ENCODE assay signal across 12 cellular contexts in genomic region chr2:229408982-229409381, GRCh38.
DNase-seq lines count a peak whose midpoint lies in the region; ATAC-seq and TF ChIP-seq lines count a peak whose summit lies in the region.
"Had no signal": no experiment of that assay in that cellular context is flagged by ENCODE, and none has a peak within 500 bp of the region (broad histone marks: within the 10 kb centered on the region; RNA-seq: fewer than 3 reads in every experiment).

No MANE protein-coding gene starts in this region.

- H3K27ac Mint-ChIP-seq in endothelial cell (ENCODE audit: unreplicated experiment): peak overlapping the region; percentile 7

- DNase-seq in MV-4-11 (lab: John Stamatoyannopoulos, UW): peak; percentile 50
- DNase-seq in endothelial cell (ENCODE audit: low spot score): no peak
- no peak for DNase-seq in prostate gland (ENCODE audit: low spot score)
- DNase-seq in DMS153 (lab: John Stamatoyannopoulos, UW): no peak
- DNase-seq in activated CD8-positive, alpha-beta memory T cell treated with anti-CD3 and anti-CD28 coated beads, Interleukin-2, amount 50 U/mL, for 48 hours: no peak
- DNase-seq in HuH-7.5 (ENCODE audit: low spot score): no peak
- DNase-seq: activated T-cell treated with anti-CD3 and anti-CD28 coated beads, Interleukin-2, amount 50 U/mL, for 48 hours; GDM1; naive B cell had no signal

- no peak for TF ChIP-seq CTCF in endothelial cell (IDR thresholded peaks at IDR 0.05; ENCODE audit: unreplicated experiment)
- TF ChIP-seq CTCF in prostate gland (IDR thresholded peaks at IDR 0.05): no peak

- H3K4me3 Mint-ChIP-seq in endothelial cell (ENCODE audit: unreplicated experiment): no peak overlapping the region
- H3K4me3 Mint-ChIP-seq: naive B cell had no signal

- H3K36me3 ChIP-seq in ACC112 (ENCODE audit: insufficient read depth, low read length) (no peaks in the 10 kb centered on the region), prostate gland (no peaks in the 10 kb centered on the region)
- H3K36me3 ChIP-seq: BLaER1 had no signal

- H2AFZ ChIP-seq in ACC112 (ENCODE audit: low read length, unreplicated experiment): no peak overlapping the region

- H3K27me3 ChIP-seq in ACC112 (ENCODE audit: insufficient read depth, low read length) (no peaks in the 10 kb centered on the region), prostate gland (replicated peaks; ENCODE audit: insufficient read depth) (no peaks in the 10 kb centered on the region)
- H3K27me3 ChIP-seq: BLaER1 had no signal

- peaks cover 2% of the 10 kb centered on the region for H3K27me3 Mint-ChIP-seq in endothelial cell (ENCODE audit: unreplicated experiment)

- H3K9me3 ChIP-seq in prostate gland: no peaks in the 10 kb centered on the region
- H3K9me3 ChIP-seq: BLaER1 had no signal

- H3K79me2 ChIP-seq in ACC112 (ENCODE audit: control insufficient read depth, insufficient read depth, low read length, unreplicated experiment): no peaks in the 10 kb centered on the region

- H3K27ac ChIP-seq in ACC112 (ENCODE audit: low read depth, low read length): peak overlapping the region; percentile 98
- H3K27ac ChIP-seq in prostate gland: peak overlapping the region; percentile 75 to 88
- H3K27ac ChIP-seq: BLaER1 had no signal

- WGBS in prostate gland: 68% methylated on average over 2 of the region's 2 CpGs

- H3K36me3 Mint-ChIP-seq in endothelial cell (ENCODE audit: low read depth, unreplicated experiment): no peaks in the 10 kb centered on the region
- H3K36me3 Mint-ChIP-seq: naive B cell had no signal

- H3K4me1 Mint-ChIP-seq in endothelial cell (ENCODE audit: unreplicated experiment): peaks cover 22% of the 10 kb centered on the region
- H3K4me1 Mint-ChIP-seq: naive B cell had no signal

- H3K4me3 ChIP-seq in ACC112 (ENCODE audit: low read depth, low read length) (no peak overlapping the region; the same call in 1 of the 2 replicates), prostate gland (no peak overlapping the region)
- H3K4me3 ChIP-seq: BLaER1 had no signal

- no peak for TF ChIP-seq POLR2A in prostate gland (IDR thresholded peaks at IDR 0.05)

- ATAC-seq in HG03108 (IDR thresholded peaks at IDR 0.05; ENCODE audit: unreplicated experiment): no peak

- H3K4me1 ChIP-seq in ACC112 (ENCODE audit: control insufficient read depth, insufficient read depth, low read length, unreplicated experiment) (peaks cover 43% of the 10 kb centered on the region), prostate gland (replicated peaks) (no peaks in the 10 kb centered on the region)
- H3K4me1 ChIP-seq: BLaER1 had no signal

- intact Hi-C loops in prostate gland (cut with DNase I): no loop called here

- H3K9me3 Mint-ChIP-seq in endothelial cell (ENCODE audit: unreplicated experiment): no peaks in the 10 kb centered on the region
